ENCODE assay signal across 9 cellular contexts in the genomic region with DNA sequence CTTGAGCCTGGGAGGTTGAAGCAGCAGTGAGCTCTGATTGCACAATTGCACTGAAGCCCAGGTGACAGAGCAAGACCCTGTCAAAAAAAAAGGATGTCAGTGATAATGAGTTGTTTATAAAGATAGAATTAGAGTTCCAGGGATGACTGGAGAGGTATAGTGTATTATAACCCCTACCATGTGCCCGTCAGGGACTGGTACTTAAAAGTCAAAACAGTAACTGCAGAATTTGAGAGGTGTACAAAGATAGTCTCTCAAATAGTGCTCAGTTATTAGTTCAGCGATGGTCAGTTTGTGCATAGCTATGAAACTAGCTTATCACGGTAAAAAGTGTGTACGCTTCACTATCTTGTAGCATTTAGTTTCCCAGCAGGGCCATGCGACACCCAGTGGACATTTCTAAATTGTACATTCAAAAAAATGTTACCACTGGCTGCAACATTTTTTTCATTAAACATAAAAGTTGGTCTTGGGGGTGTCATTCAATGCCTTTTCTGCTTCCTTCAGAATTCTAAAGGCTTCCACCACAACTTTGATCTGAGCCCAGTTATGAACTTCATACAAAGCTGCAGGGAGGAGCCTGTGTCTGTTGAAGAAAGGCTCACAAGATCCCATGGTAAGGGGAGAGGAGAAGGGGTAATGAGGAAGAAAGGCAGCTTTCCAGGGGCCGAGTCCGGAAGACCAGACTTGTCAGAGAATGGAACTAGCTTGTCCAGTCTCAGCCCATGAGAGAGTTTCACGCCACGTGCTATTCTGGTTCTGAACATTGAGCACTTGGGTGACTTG. TPM values are rescaled to one million over a fixed set of nuclear protein-coding genes. Genes with fewer than 3 reads are reported as not detected.
A peak's percentile ranks its signal among the peaks of the same experiment; 100 is the strongest.
DNase-seq lines count a peak whose midpoint lies in the region; ATAC-seq and TF ChIP-seq lines count a peak whose summit lies in the region.
"Had no signal": no experiment of that assay in that cellular context is flagged by ENCODE, and none has a peak within 500 bp of the region (broad histone marks: within the 10 kb centered on the region; RNA-seq: fewer than 3 reads in every experiment).

No MANE protein-coding gene starts in this region.

- no peak overlapping the region for H3K27ac Mint-ChIP-seq in type B pancreatic cell
- H3K27ac Mint-ChIP-seq: stimulated activated naive CD8-positive, alpha-beta T cell treated with anti-CD3 and anti-CD28 coated beads, Interleukin-15, Interleukin-2, amounts not matched to agents 100 ng/mL and 50 ng/mL, for 24 hours had no signal

- H3K36me3 ChIP-seq in left ventricle myocardium inferior: no peaks in the 10 kb centered on the region
- H3K36me3 ChIP-seq in OCI-LY3 (replicated peaks; ENCODE audit: low read depth, low read length): no peaks in the 10 kb centered on the region

- H3K4me2 ChIP-seq in OCI-LY3 (ENCODE audit: low read length): peak overlapping the region; percentile 50

- TF ChIP-seq CTCF in left ventricle myocardium inferior (IDR thresholded peaks at IDR 0.05; ENCODE audit: borderline replicate concordance) (peak; percentile 55), OCI-LY3 (IDR thresholded peaks at IDR 0.05; ENCODE audit: low read depth, low read length) (peak; percentile 47), epithelial cell of proximal tubule (conservative IDR thresholded peaks at IDR 0.05; ENCODE audit: low read depth, low read length) (peak; percentile 36), type B pancreatic cell (conservative IDR thresholded peaks at IDR 0.05) (peak; percentile 73)

- no peaks in the 10 kb centered on the region for H3K9me3 ChIP-seq in left ventricle myocardium inferior (replicated peaks)
- H3K9me3 ChIP-seq in OCI-LY3 (ENCODE audit: insufficient read depth, low read length): no peaks in the 10 kb centered on the region

- H3K4me1 Mint-ChIP-seq in type B pancreatic cell (ENCODE audit: unreplicated experiment): no peaks in the 10 kb centered on the region

- H3K9me3 Mint-ChIP-seq in type B pancreatic cell: no peaks in the 10 kb centered on the region
- H3K9me3 Mint-ChIP-seq: stimulated activated naive CD8-positive, alpha-beta T cell treated with anti-CD3 and anti-CD28 coated beads, Interleukin-15, Interleukin-2, amounts not matched to agents 100 ng/mL and 50 ng/mL, for 24 hours had no signal

- no peaks in the 10 kb centered on the region for H3K27me3 Mint-ChIP-seq in type B pancreatic cell

- no peaks in the 10 kb centered on the region for H3K36me3 Mint-ChIP-seq in type B pancreatic cell

- DNase-seq in left ventricle myocardium inferior: no peak
- DNase-seq in Right ventricle myocardium inferior (ENCODE audit: missing footprints): no peak
- no peak for DNase-seq in epithelial cell of proximal tubule (ENCODE audit: low read depth)
- DNase-seq in type B pancreatic cell (ENCODE audit: extremely low spot score, unreplicated experiment): peak; percentile 48
- no peak for DNase-seq in ecto neural progenitor cell (ENCODE audit: low spot score)

- H3K4me1 ChIP-seq in left ventricle myocardium inferior (no peaks in the 10 kb centered on the region), OCI-LY3 (ENCODE audit: low read length) (no peaks in the 10 kb centered on the region)

- no peaks in the 10 kb centered on the region for H4K20me1 ChIP-seq in OCI-LY3 (ENCODE audit: insufficient read depth, low read length)

- H3K27ac ChIP-seq in left ventricle myocardium inferior (replicated peaks): no peak overlapping the region
- no peak overlapping the region for H3K27ac ChIP-seq in OCI-LY3 (ENCODE audit: low read length)

- H3K9ac ChIP-seq in OCI-LY3 (ENCODE audit: low read length): no peak overlapping the region

- no peaks in the 10 kb centered on the region for H3K27me3 ChIP-seq in left ventricle myocardium inferior (ENCODE audit: low read depth)
- H3K27me3 ChIP-seq in OCI-LY3 (ENCODE audit: low read depth, low read length): no peaks in the 10 kb centered on the region

- no peaks in the 10 kb centered on the region for H3K79me2 ChIP-seq in OCI-LY3 (ENCODE audit: low read length)

- ATAC-seq in Right ventricle myocardium inferior (no peak), GM19395 (IDR thresholded peaks at IDR 0.05; ENCODE audit: unreplicated experiment) (no peak), GM21619 (IDR thresholded peaks at IDR 0.05; ENCODE audit: unreplicated experiment) (no peak)

- intact Hi-C loops in left ventricle myocardium inferior (cut with micrococcal nuclease): loop anchor here (10.0 kb wide), 1 partner anchor 175 kb away; no protein-coding TSS in a partner anchor
- intact Hi-C loops in Right ventricle myocardium inferior (cut with DNase I): no loop called here

- H3K4me3 ChIP-seq in left ventricle myocardium inferior (no peak overlapping the region), OCI-LY3 (ENCODE audit: low read length) (no peak overlapping the region), epithelial cell of proximal tubule (ENCODE audit: low read depth, low read length) (no peak overlapping the region)

- no peak overlapping the region for H2AFZ ChIP-seq in OCI-LY3 (ENCODE audit: low read depth, low read length)

- H3K4me3 Mint-ChIP-seq in type B pancreatic cell: no peak overlapping the region
- H3K4me3 Mint-ChIP-seq: stimulated activated naive CD8-positive, alpha-beta T cell treated with anti-CD3 and anti-CD28 coated beads, Interleukin-15, Interleukin-2, amounts not matched to agents 100 ng/mL and 50 ng/mL, for 24 hours had no signal

RNA-seq across cellular contexts. Expression of a gene that starts 9.2 kb away (rescaled TPM):
- 0.66 TPM for total RNA-seq in left ventricle myocardium inferior
- total RNA-seq in Right ventricle myocardium inferior: 1.5 TPM
- total RNA-seq in epithelial cell of proximal tubule: 0.75 and 1.0 TPM in 2 replicates
- 19.7 and 49.2 TPM in 2 replicates for total RNA-seq in type B pancreatic cell (ENCODE audit: low replicate concordance)
